Comparison of ENCODE assay signal across 10 cellular contexts in the genomic region with DNA sequence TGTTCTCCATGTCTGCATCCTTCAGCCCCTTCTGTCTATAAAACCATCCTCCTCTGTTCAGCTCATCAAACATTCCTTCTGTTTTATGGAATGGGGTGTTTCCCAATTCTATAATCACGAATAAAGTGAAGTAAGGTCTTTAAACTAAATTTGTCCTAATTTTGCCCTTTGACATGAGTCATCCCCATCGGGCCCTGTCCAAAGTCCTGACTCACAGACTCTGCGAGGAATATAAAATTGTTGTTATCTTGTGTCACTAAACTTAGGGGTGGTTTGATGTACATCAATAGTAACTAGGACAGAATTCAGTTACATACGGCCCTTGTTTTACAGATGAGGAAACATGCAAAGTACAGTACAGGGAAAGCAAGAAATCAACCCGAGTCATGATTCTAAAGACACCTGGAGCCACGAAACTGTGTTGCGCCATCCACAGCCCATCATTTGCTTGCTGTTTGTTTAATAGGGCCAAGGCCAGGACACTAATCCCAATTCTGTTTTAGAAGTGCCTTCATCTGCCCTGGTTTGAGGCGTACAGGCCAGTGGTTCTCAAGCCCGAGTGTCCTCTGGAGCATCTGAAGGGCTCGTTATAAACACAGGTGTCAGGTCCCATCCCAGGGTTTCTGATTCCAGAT. TPM values are rescaled to one million over a fixed set of nuclear protein-coding genes. Genes with fewer than 3 reads are reported as not detected.
DNase-seq lines count a peak whose midpoint lies in the region; ATAC-seq and TF ChIP-seq lines count a peak whose summit lies in the region.
"Had no signal": no experiment of that assay in that cellular context is flagged by ENCODE, and none has a peak within 500 bp of the region (broad histone marks: within the 10 kb centered on the region; RNA-seq: fewer than 3 reads in every experiment).

No MANE protein-coding gene starts in this region.

- H3K4me2 ChIP-seq in GM23248 (ENCODE audit: unreplicated experiment), result no peak overlapping the region

- ATAC-seq in RWPE2 (ENCODE audit: low read depth) (no peak), heart right ventricle (no peak), omental fat pad (ENCODE audit: low FRiP score) (no peak)

- H3K9me3 ChIP-seq in GM23248 (ENCODE audit: low read depth) (no peaks in the 10 kb centered on the region), RWPE2 (ENCODE audit: severe bottlenecking) (no peaks in the 10 kb centered on the region), heart right ventricle (no peaks in the 10 kb centered on the region), stomach (no peaks in the 10 kb centered on the region), colonic mucosa (no peaks in the 10 kb centered on the region)

- H2AFZ ChIP-seq in GM23248, result no peak overlapping the region

- no peak for TF ChIP-seq EP300 in stomach (IDR thresholded peaks at IDR 0.05)

- peaks cover 30% of the 10 kb centered on the region for H3K4me1 ChIP-seq in GM23248 (ENCODE audit: insufficient read depth)
- no peaks in the 10 kb centered on the region for H3K4me1 ChIP-seq in RWPE2 (ENCODE audit: insufficient read depth, poor library complexity, severe bottlenecking)
- peaks cover 39 to 88% (median 81%) of the 10 kb centered on the region in 9 donors for H3K4me1 ChIP-seq in heart right ventricle
- H3K4me1 ChIP-seq in stomach, result peaks cover 78 to 88% (median 85%) of the 10 kb centered on the region in 4 donors
- H3K4me1 ChIP-seq in colonic mucosa, result peaks cover 13% of the 10 kb centered on the region

- H3K36me3 Mint-ChIP-seq in activated CD4-positive, alpha-beta memory T cell treated with anti-CD3 and anti-CD28 coated beads, Interleukin-2, amount 10 ng/mL, durations not matched to agents 7 days and 5 days (ENCODE audit: low read depth), result peaks cover 18% of the 10 kb centered on the region
- no peaks in the 10 kb centered on the region for H3K36me3 Mint-ChIP-seq in progenitor cell of endocrine pancreas (ENCODE audit: insufficient read depth)

- H3K36me3 ChIP-seq in GM23248 (ENCODE audit: low read depth) (no peaks in the 10 kb centered on the region), RWPE2 (ENCODE audit: low read depth) (no peaks in the 10 kb centered on the region), heart right ventricle (peaks cover 0 to 4% (median 0%) of the 10 kb centered on the region in 9 donors), stomach (no peaks in the 10 kb centered on the region), colonic mucosa (no peaks in the 10 kb centered on the region)

- H4K20me1 ChIP-seq in GM23248 (ENCODE audit: insufficient read depth), result no peaks in the 10 kb centered on the region

- no peaks in the 10 kb centered on the region for H3K79me2 ChIP-seq in GM23248 (ENCODE audit: insufficient read depth)

- POLR2A ChIA-PET in activated CD4-positive, alpha-beta memory T cell treated with anti-CD3 and anti-CD28 coated beads, Interleukin-2, amount 10 ng/mL, durations not matched to agents 7 days and 5 days (lab: Charles Lee), result no interaction called here

- DNase-seq in GM23248, result peak; percentile 77
- DNase-seq in RWPE2 (ENCODE audit: low spot score), result peak; percentile 15
- no peak for DNase-seq in heart right ventricle
- peak; percentile 24 for DNase-seq in stomach
- DNase-seq in activated CD4-positive, alpha-beta memory T cell treated with anti-CD3 and anti-CD28 coated beads, Interleukin-2, amount 10 ng/mL, durations not matched to agents 7 days and 5 days, result no peak
- no peak for DNase-seq in progenitor cell of endocrine pancreas (ENCODE audit: low spot score, unreplicated experiment)
- DNase-seq in colonic mucosa, result no peak
- no peak for DNase-seq in omental fat pad (ENCODE audit: low spot score)
- DNase-seq: activated T-cell treated with anti-CD3 and anti-CD28 coated beads for 4 hours had no signal

- H3K9me2 ChIP-seq in GM23248 (ENCODE audit: insufficient read depth), result no peaks in the 10 kb centered on the region

- H3K9ac ChIP-seq in GM23248 (no peak overlapping the region), colonic mucosa (ENCODE audit: low read depth in 2 of 2, low read length in 2 of 2) (no peak overlapping the region)

- H3K4me3 ChIP-seq in GM23248, result no peak overlapping the region
- no peak overlapping the region for H3K4me3 ChIP-seq in RWPE2 (ENCODE audit: severe bottlenecking)
- H3K4me3 ChIP-seq in heart right ventricle, result peak overlapping the region in 3 of 10 donors; percentile 88 to 92 (median 90)
- peak overlapping the region in 1 of 4 donors; percentile 81 for H3K4me3 ChIP-seq in stomach
- H3K4me3 ChIP-seq in colonic mucosa, result no peak overlapping the region

- no peak overlapping the region for H3K27ac Mint-ChIP-seq in activated CD4-positive, alpha-beta memory T cell treated with anti-CD3 and anti-CD28 coated beads, Interleukin-2, amount 10 ng/mL, durations not matched to agents 7 days and 5 days
- H3K27ac Mint-ChIP-seq in progenitor cell of endocrine pancreas, result no peak overlapping the region

- TF ChIP-seq CTCF in RWPE2 (IDR thresholded peaks at IDR 0.05; ENCODE audit: poor library complexity, severe bottlenecking) (no peak), heart right ventricle (IDR thresholded peaks at IDR 0.05) (no peak), stomach (IDR thresholded peaks at IDR 0.05) (no peak), progenitor cell of endocrine pancreas (IDR thresholded peaks at IDR 0.05; ENCODE audit: unreplicated experiment) (no peak), colonic mucosa (IDR thresholded peaks at IDR 0.05) (no peak), omental fat pad (IDR thresholded peaks at IDR 0.05) (no peak)

- H3K4me1 Mint-ChIP-seq in activated CD4-positive, alpha-beta memory T cell treated with anti-CD3 and anti-CD28 coated beads, Interleukin-2, amount 10 ng/mL, durations not matched to agents 7 days and 5 days, result peaks cover 47% of the 10 kb centered on the region
- no peaks in the 10 kb centered on the region for H3K4me1 Mint-ChIP-seq in progenitor cell of endocrine pancreas (ENCODE audit: low read depth)

- H3K27me3 ChIP-seq in GM23248 (replicated peaks; ENCODE audit: insufficient read depth), result peaks cover 2% of the 10 kb centered on the region; the same call in 1 of the 2 replicates
- no peaks in the 10 kb centered on the region for H3K27me3 ChIP-seq in RWPE2 (ENCODE audit: insufficient read depth, poor library complexity, severe bottlenecking)
- no peaks in the 10 kb centered on the region for H3K27me3 ChIP-seq in heart right ventricle
- no peaks in the 10 kb centered on the region for H3K27me3 ChIP-seq in stomach
- H3K27me3 ChIP-seq in colonic mucosa, result no peaks in the 10 kb centered on the region

- H3K27ac ChIP-seq in GM23248, result no peak overlapping the region
- H3K27ac ChIP-seq in RWPE2 (ENCODE audit: poor library complexity, severe bottlenecking), result no peak overlapping the region
- H3K27ac ChIP-seq in heart right ventricle, result peak overlapping the region; percentile 93 to 99 (median 98)
- H3K27ac ChIP-seq in stomach, result peak overlapping the region; percentile 68 to 98 (median 95)
- no peak overlapping the region for H3K27ac ChIP-seq in colonic mucosa

- TF ChIP-seq POLR2A in stomach (IDR thresholded peaks at IDR 0.05), result no peak

- in situ Hi-C loops in GM23248 (cut with MboI), result no loop called here

- no peak overlapping the region for H3K4me3 Mint-ChIP-seq in activated CD4-positive, alpha-beta memory T cell treated with anti-CD3 and anti-CD28 coated beads, Interleukin-2, amount 10 ng/mL, durations not matched to agents 7 days and 5 days
- no peak overlapping the region for H3K4me3 Mint-ChIP-seq in progenitor cell of endocrine pancreas (ENCODE audit: low read depth)

- CTCF ChIA-PET in activated CD4-positive, alpha-beta memory T cell treated with anti-CD3 and anti-CD28 coated beads, Interleukin-2, amount 10 ng/mL, durations not matched to agents 7 days and 5 days (lab: Charles Lee), result no interaction called here

- H3K9me3 Mint-ChIP-seq in activated CD4-positive, alpha-beta memory T cell treated with anti-CD3 and anti-CD28 coated beads, Interleukin-2, amount 10 ng/mL, durations not matched to agents 7 days and 5 days, result no peaks in the 10 kb centered on the region
- H3K9me3 Mint-ChIP-seq in progenitor cell of endocrine pancreas (ENCODE audit: low read depth), result no peaks in the 10 kb centered on the region

- intact Hi-C loops in heart right ventricle (cut with DNase I), result loop anchor here in 5 of 10 donors (2.0 to 10.0 kb wide), 6 partner anchors 14 to 1700 kb away; a partner anchor contains a TSS
- intact Hi-C loops in stomach (cut with DNase I; ENCODE audit: low total_unique reads), result no loop called here
- intact Hi-C loops in colonic mucosa (cut with DNase I), result no loop called here

- H3F3A ChIP-seq in GM23248 (ENCODE audit: insufficient read depth), result peaks cover 15% of the 10 kb centered on the region; the same call in 1 of the 2 replicates

- 56 to 58% methylated on average over 10 of the region's 10 CpGs for WGBS in GM23248 (ENCODE audit: low coverage in 1 of 2, low lambda C conversion rate in 2 of 2, missing lambda C conversion rate in 2 of 2), 2 experiments
- WGBS in heart right ventricle, 2 donors, result 70 to 73% methylated on average over 10 of the region's 10 CpGs
- 68 to 74% (median 69%) methylated on average over 10 of the region's 10 CpGs for WGBS in stomach, 5 donors

- peaks cover 2% of the 10 kb centered on the region for H3K27me3 Mint-ChIP-seq in activated CD4-positive, alpha-beta memory T cell treated with anti-CD3 and anti-CD28 coated beads, Interleukin-2, amount 10 ng/mL, durations not matched to agents 7 days and 5 days
- peaks cover 74% of the 10 kb centered on the region for H3K27me3 Mint-ChIP-seq in progenitor cell of endocrine pancreas

RNA-seq across cellular contexts. Expression of a gene that starts 2.8 kb away (rescaled TPM):
- total RNA-seq in GM23248 (2014; rRNA removed; shearing (Covaris generic)), result under 0.01 and 1.1 TPM in 2 replicates
- polyA plus RNA-seq in GM23248 (2016; fragmentation: Nextera tagmentation; extraction: Ambion mirVana) (0.61 and 0.94 TPM in 2 replicates), heart right ventricle (10 to 100 TPM; 29.7 to 62.2 TPM), stomach (10 to 100 TPM; 35.3 to 37.7 (median 35.9) TPM)
- total RNA-seq in heart right ventricle (100 to 1,000 TPM in 3 of 10 donors, 10 to 100 TPM in 7; 72.5 to 114 (median 87.4) TPM), stomach (100 to 1,000 TPM in 1 of 5 donors, 10 to 100 TPM in 3, 1 to 10 TPM in 1; 7.0 to 135 (median 35.6) TPM), progenitor cell of endocrine pancreas (0.67 and 0.72 TPM in 2 replicates), colonic mucosa (10 to 100 TPM; 29.0 to 32.0 TPM), omental fat pad (10 to 100 TPM; 15.9 to 45.4 (median 19.0) TPM)
- total RNA-seq in activated CD4-positive, alpha-beta memory T cell treated with anti-CD3 and anti-CD28 coated beads, Interleukin-2, amount 10 ng/mL, durations not matched to agents 7 days and 5 days, result 10 to 100 TPM; 38.3 to 40.3 TPM

RNA-seq across cellular contexts. Expression of a gene that starts 26.8 kb away (rescaled TPM):
- not detected in 2 replicates for total RNA-seq in GM23248 (2014; rRNA removed; shearing (Covaris generic))
- polyA plus RNA-seq in GM23248 (2016; fragmentation: Nextera tagmentation; extraction: Ambion mirVana), result not detected in 2 replicates
- under 1 TPM in 8 of 10 donors, not detected in 2; 0.20 to 0.79 (median 0.42) TPM for total RNA-seq in heart right ventricle
- polyA plus RNA-seq in heart right ventricle, result under 1 TPM; 0.16 to 0.37 TPM
- not detected for total RNA-seq in stomach
- polyA plus RNA-seq in stomach, result under 1 TPM in 1 of 3 donors, not detected in 2; 0.05 TPM
- not detected for total RNA-seq in activated CD4-positive, alpha-beta memory T cell treated with anti-CD3 and anti-CD28 coated beads, Interleukin-2, amount 10 ng/mL, durations not matched to agents 7 days and 5 days
- total RNA-seq in progenitor cell of endocrine pancreas, result not detected in 2 replicates
- not detected for total RNA-seq in colonic mucosa
- total RNA-seq in omental fat pad, result not detected
- total RNA-seq: epithelial cell of proximal tubule had no signal

Comparison
In these comparisons a context has a peak if more than half of its experiments do, and no peak if none do; other contexts are left out.
1. DNase-seq: peak in GM23248 (single experiment), RWPE2 (single experiment) and stomach (single experiment); none in heart right ventricle (0 of 2), activated CD4-positive, alpha-beta memory T cell treated with anti-CD3 and anti-CD28 coated beads, Interleukin-2, amount 10 ng/mL, durations not matched to agents 7 days and 5 days (single experiment), progenitor cell of endocrine pancreas (single experiment), colonic mucosa (single experiment) and omental fat pad (single experiment).
2. H3K27ac ChIP-seq: peak in heart right ventricle (10 of 10) and stomach (5 of 5); none in GM23248 (single experiment), RWPE2 (single experiment) and colonic mucosa (single experiment).